14 cellular contexts compared by ENCODE assay signal in the genomic region with DNA sequence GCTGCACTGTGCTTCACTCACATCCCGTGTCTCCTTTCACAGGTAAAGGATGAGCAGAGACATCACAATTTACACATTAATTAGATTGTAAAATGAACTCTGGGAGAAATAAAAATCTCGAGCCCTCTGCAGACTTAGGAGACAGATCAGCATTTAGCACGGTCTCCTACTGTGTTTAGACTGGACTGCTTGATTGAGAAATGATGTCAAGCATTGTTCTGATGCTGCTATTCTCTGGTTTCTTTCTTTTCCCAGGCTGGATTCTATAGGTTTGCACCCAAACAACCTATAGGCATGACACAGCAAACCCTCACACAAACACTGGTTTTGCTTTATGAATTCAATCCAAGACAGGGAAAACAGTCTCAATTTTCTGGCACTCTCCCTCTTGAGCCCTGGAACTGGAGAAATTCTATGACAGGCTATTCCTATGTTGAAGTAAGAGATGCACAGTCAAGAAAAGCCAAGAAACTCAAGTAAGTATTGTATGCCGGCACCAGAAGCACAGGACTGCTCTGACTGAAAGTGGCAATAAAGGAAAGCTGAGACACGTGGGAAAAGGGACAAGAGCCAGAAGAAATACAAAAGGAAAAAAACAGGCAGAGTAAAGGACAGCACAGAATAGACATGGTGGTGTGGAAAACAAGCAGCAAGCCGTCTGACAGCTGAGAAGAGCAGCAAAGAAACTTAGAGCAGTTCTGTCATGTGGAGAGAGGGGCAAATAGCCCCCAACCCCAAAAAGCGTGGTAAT. TPM values are rescaled to one million over a fixed set of nuclear protein-coding genes. Genes with fewer than 3 reads are reported as not detected.
"Had no signal": no experiment of that assay in that cellular context is flagged by ENCODE, and none has a peak within 500 bp of the region (broad histone marks: within the 10 kb centered on the region; RNA-seq: fewer than 3 reads in every experiment).

No MANE protein-coding gene starts in this region.

- FAIRE-seq: colon, endothelial cell of umbilical vein, keratinocyte, small intestine had no signal

- H3K36me3 Mint-ChIP-seq: stimulated activated memory B cell treated with anti-CD40 and anti-IgM and Interleukin-4, amounts not matched to agents 10 μg/mL and 1 μg/mL and 100 μg/mL, for 72 hours had no signal

- H3K9me3 Mint-ChIP-seq: activated naive CD8-positive, alpha-beta T cell treated with anti-CD3 and anti-CD28 coated beads for 36 hours had no signal

- H3K36me3 ChIP-seq: gastrocnemius medialis, left lung had no signal

- H3K4me3 Mint-ChIP-seq: activated naive CD8-positive, alpha-beta T cell treated with anti-CD3 and anti-CD28 coated beads for 36 hours; stimulated activated memory B cell treated with anti-CD40 and anti-IgM and Interleukin-4, amounts not matched to agents 10 μg/mL and 1 μg/mL and 100 μg/mL, for 72 hours; type B pancreatic cell had no signal

- H3K4me1 Mint-ChIP-seq: activated naive CD8-positive, alpha-beta T cell treated with anti-CD3 and anti-CD28 coated beads for 36 hours; stimulated activated memory B cell treated with anti-CD40 and anti-IgM and Interleukin-4, amounts not matched to agents 10 μg/mL and 1 μg/mL and 100 μg/mL, for 72 hours had no signal

- H3K27ac Mint-ChIP-seq: activated naive CD8-positive, alpha-beta T cell treated with anti-CD3 and anti-CD28 coated beads for 36 hours; stimulated activated memory B cell treated with anti-CD40 and anti-IgM and Interleukin-4, amounts not matched to agents 10 μg/mL and 1 μg/mL and 100 μg/mL, for 72 hours; type B pancreatic cell had no signal

- H3K4me3 ChIP-seq: gastrocnemius medialis, left lung, mucosa of descending colon had no signal

- H3K9me3 ChIP-seq: left lung had no signal

- H3K27me3 Mint-ChIP-seq: type B pancreatic cell had no signal

- H3K27me3 ChIP-seq: gastrocnemius medialis, left lung had no signal

- DNase-seq: activated CD4-positive, alpha-beta T cell treated with anti-CD3 and anti-CD28 coated beads, Interleukin-2, amount 50 U/mL, for 1 hour; activated naive CD8-positive, alpha-beta T cell treated with anti-CD3 and anti-CD28 coated beads for 36 hours; aorta; gastrocnemius medialis; left lung; mucosa of descending colon; small intestine; T-helper 2 cell had no signal

- ATAC-seq: gastrocnemius medialis; left lung; mucosa of descending colon; stimulated activated memory B cell treated with anti-CD40 and anti-IgM and Interleukin-4, amounts not matched to agents 10 μg/mL and 1 μg/mL and 100 μg/mL, for 72 hours had no signal

- H3K27ac ChIP-seq: gastrocnemius medialis, left lung had no signal

RNA-seq across cellular contexts. Expression of a gene that starts 24.8 kb away (rescaled TPM):
- polyA plus RNA-seq: neural cell had no signal
